ENCODE assay signal across 1 cellular context in genomic region chr3:184284696-184285095, GRCh38.
TF ChIP-seq lines count a peak whose summit lies in the region.

No MANE protein-coding gene starts in this region.

TF ChIP-seq in K562, 482 proteins besides CTCF, POLR2A, EP300 and RAD21:
- no peak for TF ChIP-seq ZBTB11 (CRISPR knock-in tag; IDR thresholded peaks at IDR 0.05)
- peak; percentile 80; the same call in 1 of the 2 replicates for TF ChIP-seq STAG1 (CRISPR knock-in tag; IDR thresholded peaks at IDR 0.05; ENCODE audit: borderline replicate concordance)
- TF ChIP-seq NR2C1 (IDR thresholded peaks at IDR 0.05): no peak
- no peak for TF ChIP-seq NR2C1 (tag; IDR thresholded peaks at IDR 0.05)
- no peak for TF ChIP-seq E2F8 (IDR thresholded peaks at IDR 0.05; ENCODE audit: low read depth, partially characterized antibody)
- TF ChIP-seq RCOR1 (IDR thresholded peaks at IDR 0.05; ENCODE audit: borderline replicate concordance in 1 of 2, low read depth in 2 of 2, low read length in 2 of 2): 0 out of 4 replicates have a peak, but pooled peaks of 1 of the 2 experiments have one; percentile 8
- no peak for TF ChIP-seq RBM25 (IDR thresholded peaks at IDR 0.05; ENCODE audit: low read depth, low read length, severe bottlenecking)
- TF ChIP-seq BMI1 (IDR thresholded peaks at IDR 0.05; ENCODE audit: low read length): 0 out of 2 replicates have a peak, but pooled peaks have one; percentile 36
- 0 out of 2 replicates have a peak, but pooled peaks have one; percentile 6 for TF ChIP-seq CREM (IDR thresholded peaks at IDR 0.05; ENCODE audit: low read depth)
- peak; percentile 91 for TF ChIP-seq RFX1 (IDR thresholded peaks at IDR 0.05)
- TF ChIP-seq CTBP1 (IDR thresholded peaks at IDR 0.05; ENCODE audit: borderline replicate concordance): peak; percentile 43; the same call in 1 of the 2 replicates
- TF ChIP-seq KHSRP (IDR thresholded peaks at IDR 0.05): no peak
- TF ChIP-seq ZNF384 (IDR thresholded peaks at IDR 0.05; ENCODE audit: low read depth, low read length): peak; percentile 64
- TF ChIP-seq SMC3 (conservative IDR thresholded peaks at IDR 0.05; ENCODE audit: insufficient read depth, low read depth, low read length): peak; percentile 26; the same call in 1 of the 2 replicates
- no peak for TF ChIP-seq ZNF174 (CRISPR knock-in tag; IDR thresholded peaks at IDR 0.05)
- TF ChIP-seq YBX1 (IDR thresholded peaks at IDR 0.05): no peak
- no peak for TF ChIP-seq PHF8 (IDR thresholded peaks at IDR 0.05; ENCODE audit: borderline replicate concordance, low read length)
- no peak for TF ChIP-seq ARID1B (IDR thresholded peaks at IDR 0.05)
- TF ChIP-seq SNAPC5 (CRISPR knock-in tag; IDR thresholded peaks at IDR 0.05): no peak
- TF ChIP-seq DEAF1 (CRISPR knock-in tag; IDR thresholded peaks at IDR 0.05): peak; percentile 48; the same call in 1 of the 2 replicates
- no peak for TF ChIP-seq HDAC6 (IDR thresholded peaks at IDR 0.05; ENCODE audit: low read depth, low read length)
- peak; percentile 42; the same call in 1 of the 2 replicates for TF ChIP-seq MYNN (IDR thresholded peaks at IDR 0.05)
- TF ChIP-seq MYNN (CRISPR knock-in tag; IDR thresholded peaks at IDR 0.05): no peak
- TF ChIP-seq CLOCK (CRISPR knock-in tag; IDR thresholded peaks at IDR 0.05; ENCODE audit: borderline replicate concordance): no peak
- TF ChIP-seq ZNF639 (CRISPR knock-in tag; conservative IDR thresholded peaks at IDR 0.05 in 1 of 2, IDR thresholded peaks at IDR 0.05 in 1 of 2): no peak
- no peak for TF ChIP-seq ZNF778 (CRISPR knock-in tag; IDR thresholded peaks at IDR 0.05)
- TF ChIP-seq MXD1 (CRISPR knock-in tag; IDR thresholded peaks at IDR 0.05; ENCODE audit: borderline replicate concordance, poor library complexity, severe bottlenecking): no peak
- TF ChIP-seq PKNOX1 (IDR thresholded peaks at IDR 0.05): peak; percentile 64
- no peak for TF ChIP-seq CREB5 (CRISPR knock-in tag; IDR thresholded peaks at IDR 0.05)
